ENCODE assay signal across 8 cellular contexts in genomic region chr1:92784639-92785500, GRCh38. TPM values are rescaled to one million over a fixed set of nuclear protein-coding genes. Genes with fewer than 3 reads are reported as not detected.
DNase-seq lines count a peak whose midpoint lies in the region; ATAC-seq, FAIRE-seq and TF ChIP-seq lines count a peak whose summit lies in the region.

Gene EVI5 (minus strand): TSS chr1:92785108. CDS start chr1:92736546, 48,562 bp downstream.

- H3K27ac ChIP-seq in kidney (ENCODE audit: low read depth in 2 of 2, low read length in 2 of 2), result peak within 1 kb of the TSS; percentile 98

- H3K9me3 Mint-ChIP-seq in chondrocyte (ENCODE audit: low read depth), result no peaks in the 10 kb centered on the region

- H3K27ac Mint-ChIP-seq in chondrocyte (ENCODE audit: unreplicated experiment), result peak within 1 kb of the TSS; percentile 98

- ATAC-seq in GM19035 (IDR thresholded peaks at IDR 0.05; ENCODE audit: unreplicated experiment) (peak; percentile 95), HG03342 (IDR thresholded peaks at IDR 0.05; ENCODE audit: unreplicated experiment) (peak; percentile 94)

- H3K4me1 ChIP-seq in kidney (ENCODE audit: control insufficient read depth in 1 of 2, insufficient read depth in 1 of 2, low read depth in 1 of 2, low read length in 2 of 2), result no peaks in the 10 kb centered on the region

- DNase-seq in AML-193 (lab: John Stamatoyannopoulos, UW) (peak; percentile 42 to 53), NCI-H345 treated with DMSO at 0.1 percent for 48 hours (lab: John Stamatoyannopoulos, UW; ENCODE audit: unreplicated experiment) (peak; percentile 89), chondrocyte (ENCODE audit: low spot score) (peak; percentile 98), kidney (peak; percentile 98)
- DNase-seq in activated CD4-positive, CD25-positive, alpha-beta regulatory T cell treated with anti-CD3 and anti-CD28 coated beads, Interleukin-2, amount 50 U/mL, for 72 hours, result peak; percentile 66
- DNase-seq in stimulated activated CD4-positive, alpha-beta T cell treated with anti-CD3 and anti-CD28 coated beads, Interleukin-15, amount 100 ng/mL, for 1 hour (ENCODE audit: low read depth in 1 of 2, low spot score in 1 of 2), result peak; percentile 9 to 55

- no peak for FAIRE-seq in kidney (lab: Jason Lieb, UNC)

- no peaks in the 10 kb centered on the region for H3K9me3 ChIP-seq in kidney (ENCODE audit: control insufficient read depth in 1 of 2, low read length in 2 of 2)

- H3K9ac ChIP-seq in kidney (ENCODE audit: low read length in 2 of 2), result peak within 1 kb of the TSS; percentile 60 to 95

- H3K36me3 ChIP-seq in kidney (ENCODE audit: control insufficient read depth in 1 of 2, insufficient read depth in 2 of 2, low read length in 2 of 2), result no peaks in the 10 kb centered on the region

- no peaks in the 10 kb centered on the region for H3K36me3 Mint-ChIP-seq in chondrocyte (ENCODE audit: low read depth)

- H3K4me3 Mint-ChIP-seq in chondrocyte (ENCODE audit: unreplicated experiment), result peak within 1 kb of the TSS; percentile 91

- TF ChIP-seq CTCF in chondrocyte (IDR thresholded peaks at IDR 0.05) (peak; percentile 10), kidney (IDR thresholded peaks at IDR 0.05; ENCODE audit: borderline replicate concordance, extremely low read depth, insufficient read depth) (no peak)

- peaks cover 33% of the 10 kb centered on the region for H3K4me1 Mint-ChIP-seq in chondrocyte (ENCODE audit: low read depth)

- intact Hi-C loops in kidney (cut with DNase I), result no loop called here

- peak within 1 kb of the TSS; percentile 62 to 95 for H3K4me3 ChIP-seq in kidney (ENCODE audit: low read length in 2 of 2)

- no peaks in the 10 kb centered on the region for H3K27me3 Mint-ChIP-seq in chondrocyte (ENCODE audit: low read depth)

RNA-seq across cellular contexts. Expression of gene EVI5, which starts in this region (rescaled TPM):
- total RNA-seq in chondrocyte (57.3 to 69.5 TPM (median 66.8 TPM) in 3 replicates), kidney (36.5 TPM)
- polyA plus RNA-seq in kidney (ENCODE audit: insufficient read depth, low read depth, low replicate concordance), result 3.6 TPM

Comparison
In these comparisons a context has a peak if more than half of its experiments do, and no peak if none do; other contexts are left out.
1. Peak in every context shown above with its lines: DNase-seq, ATAC-seq, H3K4me3 ChIP-seq and H3K27ac ChIP-seq.
2. DNase-seq: peak in every context shown above with its lines; median percentile 98 in chondrocyte; 98 in kidney; 89 in NCI-H345 treated with DMSO at 0.1 percent for 48 hours; 66 in activated CD4-positive, CD25-positive, alpha-beta regulatory T cell treated with anti-CD3 and anti-CD28 coated beads, Interleukin-2, amount 50 U/mL, for 72 hours; 48 in AML-193; 32 in stimulated activated CD4-positive, alpha-beta T cell treated with anti-CD3 and anti-CD28 coated beads, Interleukin-15, amount 100 ng/mL, for 1 hour.